ENCODE assay signal across 26 cellular contexts in genomic region chr11:8799273-8799672, GRCh38.
"Had no signal": no experiment of that assay in that cellular context is flagged by ENCODE, and none has a peak within 500 bp of the region (broad histone marks: within the 10 kb centered on the region; RNA-seq: fewer than 3 reads in every experiment).

No MANE protein-coding gene starts in this region.

- H3K27ac Mint-ChIP-seq: activated CD4-positive, alpha-beta T cell treated with anti-CD3 and anti-CD28 coated beads, Interleukin-2, amount 10 ng/mL, durations not matched to agents 24 days and 14 days; activated naive CD4-positive, alpha-beta T cell treated with anti-CD3 and anti-CD28 coated beads for 36 hours; activated naive CD8-positive, alpha-beta T cell; T-helper 17 cell; WTC11 had no signal

- H3K4me3 Mint-ChIP-seq: activated CD4-positive, alpha-beta T cell treated with anti-CD3 and anti-CD28 coated beads, Interleukin-2, amount 10 ng/mL, durations not matched to agents 24 days and 14 days; activated naive CD4-positive, alpha-beta T cell treated with anti-CD3 and anti-CD28 coated beads for 36 hours; activated naive CD8-positive, alpha-beta T cell; activated T-cell treated with anti-CD3 and anti-CD28 coated beads, Interleukin-2, amount 50 U/mL, for 4 hours; T-helper 17 cell; WTC11 had no signal

- DNase-seq: activated CD4-positive, alpha-beta T cell treated with anti-CD3 and anti-CD28 coated beads, Interleukin-2, amount 10 ng/mL, durations not matched to agents 24 days and 14 days; activated CD4-positive, alpha-beta T cell treated with anti-CD3 and anti-CD28 coated beads, Interleukin-2, amount 50 U/mL, for 48 hours; activated CD4-positive, CD25-positive, alpha-beta regulatory T cell treated with anti-CD3 and anti-CD28 coated beads, Interleukin-2, amount 50 U/mL, for 72 hours; activated CD8-positive, alpha-beta memory T cell treated with anti-CD3 and anti-CD28 coated beads for 24 hours; activated effector memory CD4-positive, alpha-beta T cell treated with anti-CD3 and anti-CD28 coated beads, Interleukin-2, amount 50 U/mL, for 16 hours; activated naive CD4-positive, alpha-beta T cell treated with anti-CD3 and anti-CD28 coated beads for 36 hours; activated T-cell treated with anti-CD3 and anti-CD28 coated beads, Interleukin-2, amount 50 U/mL, for 4 hours; brain microvascular endothelial cell; MG63; NCI-H1105; NCI-H1436; NCI-H1694 treated with DMSO at 0.1 percent for 48 hours; NCI-H2029 treated with DMSO at 0.1 percent for 48 hours; NCI-H345; NCI-H510A; NCI-H526 treated with DMSO at 0.1 percent for 48 hours; NCI-H82; NK-92 treated with Interleukin-12 subunit alpha and Interleukin-12 subunit beta, amount 100 ng/mL, for 24 hours; Peyer's patch; SHP77 treated with DMSO at 0.1 percent for 48 hours; T-helper 17 cell; T-helper 9 cell had no signal

- ATAC-seq: activated T-cell treated with anti-CD3 and anti-CD28 coated beads, Interleukin-2, amount 50 U/mL, for 4 hours; T-helper 17 cell; WTC11 had no signal

- H3K4me1 Mint-ChIP-seq: activated CD4-positive, alpha-beta T cell treated with anti-CD3 and anti-CD28 coated beads, Interleukin-2, amount 10 ng/mL, durations not matched to agents 24 days and 14 days; T-helper 17 cell had no signal

- H3K9me3 Mint-ChIP-seq: activated CD4-positive, alpha-beta T cell treated with anti-CD3 and anti-CD28 coated beads, Interleukin-2, amount 10 ng/mL, durations not matched to agents 24 days and 14 days; activated naive CD4-positive, alpha-beta T cell treated with anti-CD3 and anti-CD28 coated beads for 36 hours; activated T-cell treated with anti-CD3 and anti-CD28 coated beads, Interleukin-2, amount 50 U/mL, for 4 hours; WTC11 had no signal

- H3K36me3 Mint-ChIP-seq: activated naive CD8-positive, alpha-beta T cell; WTC11 had no signal

- H3K27me3 ChIP-seq: brain microvascular endothelial cell, cardiac muscle cell, MG63, Peyer's patch had no signal

- H3K9me3 ChIP-seq: MG63, Peyer's patch had no signal

- H3K27ac ChIP-seq: brain microvascular endothelial cell, cardiac muscle cell, RWPE1 had no signal

- H3K4me3 ChIP-seq: cardiac muscle cell, MG63, Peyer's patch had no signal

- H3K36me3 ChIP-seq: brain microvascular endothelial cell, cardiac muscle cell, Peyer's patch had no signal
